In the genomic region with DNA sequence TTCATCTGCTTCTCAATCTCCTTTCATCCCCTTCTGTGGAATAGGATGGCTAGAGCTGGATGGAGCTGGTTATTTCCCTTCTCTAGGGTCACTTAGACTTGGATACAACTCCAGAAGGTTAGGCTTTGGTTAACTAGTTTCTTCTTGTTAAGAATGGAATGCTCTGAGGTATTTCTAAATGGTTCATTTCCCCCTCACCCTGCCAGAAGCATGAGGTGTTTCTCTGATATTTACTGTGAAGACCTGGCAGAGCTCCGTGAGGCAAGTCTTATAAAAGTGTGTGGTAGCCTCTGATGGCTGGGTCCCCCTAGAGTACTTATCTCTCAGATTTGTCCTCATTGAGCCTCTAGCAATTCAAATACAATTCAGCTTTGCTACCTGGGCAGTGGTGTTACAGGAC, we compare ENCODE assay signal across 12 cellular contexts.
A peak's percentile ranks its signal among the peaks of the same experiment; 100 is the strongest.
DNase-seq lines count a peak whose midpoint lies in the region; ATAC-seq, FAIRE-seq and TF ChIP-seq lines count a peak whose summit lies in the region.
"Had no signal": no experiment of that assay in that cellular context is flagged by ENCODE, and none has a peak within 500 bp of the region (broad histone marks: within the 10 kb centered on the region; RNA-seq: fewer than 3 reads in every experiment).

No MANE protein-coding gene starts in this region.

- no peak for TF ChIP-seq CTCF in astrocyte of the spinal cord (IDR thresholded peaks at IDR 0.05; ENCODE audit: low read depth, low read length)
- no peak for TF ChIP-seq CTCF in kidney epithelial cell (IDR thresholded peaks at IDR 0.05; ENCODE audit: insufficient read depth, low read length, poor library complexity, severe bottlenecking)
- TF ChIP-seq CTCF in right atrium auricular region (IDR thresholded peaks at IDR 0.05) = no peak

- no peaks in the 10 kb centered on the region for H3K9me3 ChIP-seq in right atrium auricular region

- H3K4me3 ChIP-seq in astrocyte of the spinal cord (ENCODE audit: low read depth, low read length) = no peak overlapping the region
- no peak overlapping the region for H3K4me3 ChIP-seq in kidney epithelial cell (ENCODE audit: low read depth, low read length)
- no peak overlapping the region for H3K4me3 ChIP-seq in right atrium auricular region
- H3K4me3 ChIP-seq: spleen had no signal

- no peak for ATAC-seq in HG03045 (IDR thresholded peaks at IDR 0.05; ENCODE audit: unreplicated experiment)

- in situ Hi-C loops in astrocyte of the spinal cord (cut with HindIII; ENCODE audit: low sequenced_read_pairs) = no loop called here

- H3K27me3 ChIP-seq in kidney epithelial cell (ENCODE audit: control insufficient read depth, insufficient read depth, low read length) (no peaks in the 10 kb centered on the region), right atrium auricular region (no peaks in the 10 kb centered on the region)
- H3K27me3 ChIP-seq: spleen had no signal

- H3K36me3 ChIP-seq in kidney epithelial cell (ENCODE audit: control insufficient read depth, insufficient read depth, low read length) (no peaks in the 10 kb centered on the region), right atrium auricular region (no peaks in the 10 kb centered on the region)
- H3K36me3 ChIP-seq: spleen had no signal

- no peak overlapping the region for H3K27ac ChIP-seq in right atrium auricular region
- H3K27ac ChIP-seq: spleen had no signal

- DNase-seq in A172 (ENCODE audit: low spot score) (peak; percentile 37), HTR-8/SVneo (ENCODE audit: insufficient read length, low spot score) (peak; percentile 5), astrocyte of the spinal cord (ENCODE audit: low read depth, low spot score) (peak; percentile 12), kidney epithelial cell (ENCODE audit: low read depth) (peak; percentile 26), NCI-H1694 treated with DMSO at 0.1 percent for 48 hours (lab: John Stamatoyannopoulos, UW) (no peak), right atrium auricular region (ENCODE audit: low spot score) (no peak)
- no peak for DNase-seq in stimulated activated CD4-positive, alpha-beta T cell treated with anti-CD3 and anti-CD28 coated beads, Interleukin-1b, Interleukin-23, amount 100 ng/mL, for 48 hours
- DNase-seq: activated CD4-positive, alpha-beta memory T cell treated with anti-CD3 and anti-CD28 coated beads for 36 hours; nephron progenitor cell; spleen had no signal

- H3K4me1 ChIP-seq in right atrium auricular region = peaks cover 0 to 9% of the 10 kb centered on the region in 2 donors
- H3K4me1 ChIP-seq: spleen had no signal

- FAIRE-seq in HTR-8/SVneo (lab: Jason Lieb, UNC) = no peak
- FAIRE-seq: colon had no signal

Comparison
In these comparisons a context has a peak if more than half of its experiments do, and no peak if none do; other contexts are left out.
1. DNase-seq: peak in A172 (single experiment), HTR-8/SVneo (single experiment), astrocyte of the spinal cord (single experiment) and kidney epithelial cell (single experiment); none in stimulated activated CD4-positive, alpha-beta T cell treated with anti-CD3 and anti-CD28 coated beads, Interleukin-1b, Interleukin-23, amount 100 ng/mL, for 48 hours (single experiment), NCI-H1694 treated with DMSO at 0.1 percent for 48 hours (single experiment) and right atrium auricular region (single experiment).